In genomic region chr22:25763239-25763777, GRCh38 we compare ENCODE assay signal across 15 cellular contexts. TPM values are rescaled to one million over a fixed set of nuclear protein-coding genes. Genes with fewer than 3 reads are reported as not detected.
A peak's percentile ranks its signal among the peaks of the same experiment; 100 is the strongest.
DNase-seq lines count a peak whose midpoint lies in the region; ATAC-seq and TF ChIP-seq lines count a peak whose summit lies in the region.
"Had no signal": no experiment of that assay in that cellular context is flagged by ENCODE, and none has a peak within 500 bp of the region (broad histone marks: within the 10 kb centered on the region; RNA-seq: fewer than 3 reads in every experiment).

No MANE protein-coding gene starts in this region.

- H3K4me3 Mint-ChIP-seq in activated naive CD4-positive, alpha-beta T cell treated with anti-CD3 and anti-CD28 coated beads, Interleukin-2, amount 10 ng/mL, durations not matched to agents 7 days and 5 days: no peak overlapping the region

- no peak overlapping the region for H3K4me3 ChIP-seq in cardiac muscle cell
- H3K4me3 ChIP-seq in heart right ventricle: no peak overlapping the region
- no peak overlapping the region for H3K4me3 ChIP-seq in epithelial cell of esophagus (ENCODE audit: low read length)
- no peak overlapping the region for H3K4me3 ChIP-seq in gastrocnemius medialis

- peaks cover 30% of the 10 kb centered on the region for H3K36me3 Mint-ChIP-seq in activated naive CD4-positive, alpha-beta T cell treated with anti-CD3 and anti-CD28 coated beads, Interleukin-2, amount 10 ng/mL, durations not matched to agents 7 days and 5 days

- no peaks in the 10 kb centered on the region for H3K27me3 Mint-ChIP-seq in activated naive CD4-positive, alpha-beta T cell treated with anti-CD3 and anti-CD28 coated beads, Interleukin-2, amount 10 ng/mL, durations not matched to agents 7 days and 5 days

- H3K9me3 ChIP-seq in cardiac muscle cell (ENCODE audit: low read depth): no peaks in the 10 kb centered on the region
- H3K9me3 ChIP-seq in heart right ventricle: peaks cover 0 to 21% (median 0%) of the 10 kb centered on the region in 11 donors
- H3K9me3 ChIP-seq in gastrocnemius medialis: no peaks in the 10 kb centered on the region

- peaks cover 35% of the 10 kb centered on the region for H3K36me3 ChIP-seq in cardiac muscle cell
- peaks cover 0 to 43% (median 0%) of the 10 kb centered on the region in 9 donors for H3K36me3 ChIP-seq in heart right ventricle
- peaks cover 0 to 65% of the 10 kb centered on the region in 2 donors for H3K36me3 ChIP-seq in gastrocnemius medialis

- CTCF ChIA-PET in activated naive CD4-positive, alpha-beta T cell treated with anti-CD3 and anti-CD28 coated beads, Interleukin-2, amount 10 ng/mL, durations not matched to agents 7 days and 5 days (lab: Charles Lee): interaction anchor here (0.6 to 1.1 kb wide), 4 partner anchors 8 to 26 kb away, joined by 3 to 4 read pairs (median 4); no protein-coding TSS in a partner anchor

- H3K27ac ChIP-seq in cardiac muscle cell (peak overlapping the region; percentile 100), heart right ventricle (peak overlapping the region in 5 of 10 donors; percentile 76 to 96 (median 78)), gastrocnemius medialis (peak overlapping the region; percentile 94 to 98 (median 98))

- H3K9me3 Mint-ChIP-seq in activated naive CD4-positive, alpha-beta T cell treated with anti-CD3 and anti-CD28 coated beads, Interleukin-2, amount 10 ng/mL, durations not matched to agents 7 days and 5 days: peaks cover 31% of the 10 kb centered on the region

- DNase-seq in cardiac muscle cell (ENCODE audit: low read depth in 1 of 2, low spot score in 1 of 2) (no peak), heart right ventricle (no peak), HT1080 (ENCODE audit: low read depth) (peak; percentile 71), epithelial cell of esophagus (ENCODE audit: low read depth) (peak; percentile 24), gastrocnemius medialis (no peak)
- DNase-seq in activated naive CD4-positive, alpha-beta T cell treated with anti-CD3 and anti-CD28 coated beads, Interleukin-2, amount 10 ng/mL, durations not matched to agents 7 days and 5 days: no peak
- DNase-seq: AML-193, DMS79, GF-D8, NCI-H1105 treated with DMSO at 0.1 percent for 48 hours, NCI-H187, NCI-H446, PC-3 had no signal

- H3K27me3 ChIP-seq in cardiac muscle cell: no peaks in the 10 kb centered on the region
- H3K27me3 ChIP-seq in heart right ventricle: no peaks in the 10 kb centered on the region
- H3K27me3 ChIP-seq in gastrocnemius medialis: no peaks in the 10 kb centered on the region

- intact Hi-C loops in heart right ventricle (cut with DNase I): no loop called here
- intact Hi-C loops in gastrocnemius medialis (cut with DNase I; ENCODE audit: low total_unique reads): no loop called here

- WGBS in heart right ventricle, 2 donors: 67 to 71% methylated on average over 7 of the region's 7 CpGs

- H3K27ac Mint-ChIP-seq in activated naive CD4-positive, alpha-beta T cell treated with anti-CD3 and anti-CD28 coated beads, Interleukin-2, amount 10 ng/mL, durations not matched to agents 7 days and 5 days: no peak overlapping the region

- TF ChIP-seq CTCF in cardiac muscle cell (IDR thresholded peaks at IDR 0.05; ENCODE audit: low read depth, low read length) (no peak), heart right ventricle (IDR thresholded peaks at IDR 0.05) (no peak), epithelial cell of esophagus (IDR thresholded peaks at IDR 0.05; ENCODE audit: insufficient read depth, low read depth, low read length, missing control alignments) (no peak), gastrocnemius medialis (IDR thresholded peaks at IDR 0.05 in 4 of 5, conservative IDR thresholded peaks at IDR 0.05 in 1 of 5) (no peak)

- peaks cover 31% of the 10 kb centered on the region for H3K4me1 Mint-ChIP-seq in activated naive CD4-positive, alpha-beta T cell treated with anti-CD3 and anti-CD28 coated beads, Interleukin-2, amount 10 ng/mL, durations not matched to agents 7 days and 5 days

- in situ Hi-C loops in gastrocnemius medialis (cut with MboI; ENCODE audit: low sequenced_read_pairs in 4 of 4): no loop called here

- no peak for ATAC-seq in heart right ventricle
- ATAC-seq in gastrocnemius medialis: no peak
- no peak for ATAC-seq in GM21825 (IDR thresholded peaks at IDR 0.05; ENCODE audit: unreplicated experiment)
- ATAC-seq in GM18867 (IDR thresholded peaks at IDR 0.05; ENCODE audit: unreplicated experiment): no peak
- ATAC-seq: PC-3 had no signal

- TF ChIP-seq POLR2A in gastrocnemius medialis (IDR thresholded peaks at IDR 0.05): no peak

- H3K4me1 ChIP-seq in cardiac muscle cell (ENCODE audit: low read depth): peaks cover 42% of the 10 kb centered on the region
- peaks cover 5 to 73% (median 31%) of the 10 kb centered on the region in 9 donors for H3K4me1 ChIP-seq in heart right ventricle
- peaks cover 36 to 42% of the 10 kb centered on the region in 2 donors for H3K4me1 ChIP-seq in gastrocnemius medialis

RNA-seq across cellular contexts. Expression of gene MYO18B, which starts 21.3 kb away (rescaled TPM):
- total RNA-seq in cardiac muscle cell (71.8 and 178 TPM in 2 replicates), heart right ventricle (100 to 1,000 TPM; 124 to 407 (median 234) TPM), gastrocnemius medialis (100 to 1,000 TPM; 273 to 408 (median 362) TPM)
- polyA plus RNA-seq in cardiac muscle cell (35.6 and 79.1 TPM in 2 replicates), heart right ventricle (100 to 1,000 TPM; 111 to 184 TPM)
- total RNA-seq in HT1080 (2014; rRNA removed; shearing (Covaris generic)): 1.9 and 2.3 TPM in 2 replicates
- 1.2 and 1.7 TPM in 2 replicates for polyA plus RNA-seq in HT1080 (2015; cell fraction: cytosol; rRNA removed)
- 6.5 and 9.1 TPM in 2 replicates for polyA plus RNA-seq in HT1080 (2015; cell fraction: nucleus; rRNA removed)
- total RNA-seq: PC-3 had no signal

Comparison
In these comparisons a context has a peak if more than half of its experiments do, and no peak if none do; other contexts are left out.
1. DNase-seq: peak in HT1080 (single experiment) and epithelial cell of esophagus (single experiment); none in cardiac muscle cell (0 of 2), heart right ventricle (0 of 2), gastrocnemius medialis (0 of 2) and activated naive CD4-positive, alpha-beta T cell treated with anti-CD3 and anti-CD28 coated beads, Interleukin-2, amount 10 ng/mL, durations not matched to agents 7 days and 5 days (single experiment).
2. RNA of gene MYO18B, which starts 21.3 kb away (total RNA-seq): 273 to 408 TPM in gastrocnemius medialis, 124 to 407 TPM in heart right ventricle and 71.8 to 178 TPM in cardiac muscle cell; 1.9 to 2.3 TPM in HT1080; every median in the first group is over 10 times any median in the second.